In genomic region chr1:153968400-153968799, GRCh38 we compare ENCODE assay signal across 8 cellular contexts. TPM values are rescaled to one million over a fixed set of nuclear protein-coding genes. Genes with fewer than 3 reads are reported as not detected.
DNase-seq lines count a peak whose midpoint lies in the region; ATAC-seq, FAIRE-seq and TF ChIP-seq lines count a peak whose summit lies in the region.

No MANE protein-coding gene starts in this region.

- in situ Hi-C loops in brain microvascular endothelial cell (cut with HindIII; ENCODE audit: low pct_ligation_motif_present, low sequenced_read_pairs) = no loop called here
- in situ Hi-C loops in ACHN (cut with HindIII; ENCODE audit: low pct_ligation_motif_present, low pct_unique_long_range_greater_than_20kb, low sequenced_read_pairs) = no loop called here

- no peak for FAIRE-seq in A549 (lab: Jason Lieb, UNC)

- H3K4me3 ChIP-seq in A549 (peak overlapping the region; percentile 64), brain microvascular endothelial cell (ENCODE audit: low read depth, low read length) (peak overlapping the region; percentile 56), mucosa of stomach (ENCODE audit: low read length) (peak overlapping the region; percentile 66)

- TF ChIP-seq POLR2A in A549 (IDR thresholded peaks at IDR 0.05; ENCODE audit: low read length) = no peak

- no peak for TF ChIP-seq RAD21 in A549 (conservative IDR thresholded peaks at IDR 0.05 in 1 of 2, IDR thresholded peaks at IDR 0.05 in 1 of 2)

- H3K9ac ChIP-seq in mucosa of stomach (ENCODE audit: low read length) = peak overlapping the region; percentile 69

- peak overlapping the region; percentile 90 to 92 for H3K27ac ChIP-seq in A549
- no peak overlapping the region for H3K27ac ChIP-seq in brain microvascular endothelial cell

- H3K36me3 ChIP-seq in brain microvascular endothelial cell (replicated peaks) (peaks cover under 1% of the 10 kb centered on the region), mucosa of stomach (ENCODE audit: control insufficient read depth, insufficient read depth, low read length) (no peaks in the 10 kb centered on the region)

- H3K9me3 ChIP-seq in A549 (no peaks in the 10 kb centered on the region), mucosa of stomach (ENCODE audit: control insufficient read depth, low read length) (no peaks in the 10 kb centered on the region)

- peak overlapping the region; percentile 95; the same call in 1 of the 2 replicates for H3K27ac Mint-ChIP-seq in HFFc6

- H3K27me3 ChIP-seq in brain microvascular endothelial cell (replicated peaks) = no peaks in the 10 kb centered on the region
- H3K27me3 ChIP-seq in mucosa of stomach (ENCODE audit: control insufficient read depth, insufficient read depth, low read length) = no peaks in the 10 kb centered on the region

- H3K4me2 ChIP-seq in A549 = peak overlapping the region; percentile 99

- peaks cover 48% of the 10 kb centered on the region for H3K4me1 Mint-ChIP-seq in HFFc6 (ENCODE audit: low read depth)

- ATAC-seq in A549 (no peak), GM19463 (IDR thresholded peaks at IDR 0.05; ENCODE audit: unreplicated experiment) (no peak)

- H3K27me3 Mint-ChIP-seq in HFFc6 (ENCODE audit: insufficient read depth) = peaks cover 6% of the 10 kb centered on the region; the same call in 1 of the 2 replicates

- POLR2A ChIA-PET in A549 (lab: Yijun Ruan, JAX) = interaction anchor here (1.6 to 4.2 kb wide), 5 partner anchors 9 to 214 kb away, joined by 4 to 78 read pairs (median 16); partner anchors contain the start of genes CRTC2, DENND4B, JTB and RPS27

- 86% methylated on average over 12 of the region's 13 CpGs for WGBS in A549 (ENCODE audit: missing lambda C conversion rate)

- TF ChIP-seq CTCF in A549 (IDR thresholded peaks at IDR 0.05) (no peak), HFFc6 (IDR thresholded peaks at IDR 0.05) (no peak), brain microvascular endothelial cell (IDR thresholded peaks at IDR 0.05; ENCODE audit: low read depth, low read length, missing control alignments) (no peak)

- H3K36me3 Mint-ChIP-seq in HFFc6 (ENCODE audit: low read depth) = no peaks in the 10 kb centered on the region; the same call in 1 of the 2 replicates

- no peaks in the 10 kb centered on the region for H3K9me3 Mint-ChIP-seq in HFFc6

- H3K4me1 ChIP-seq in A549 = peaks cover 17% of the 10 kb centered on the region
- H3K4me1 ChIP-seq in mucosa of stomach (ENCODE audit: control insufficient read depth, insufficient read depth, low read length) = peaks cover 4% of the 10 kb centered on the region

- CTCF ChIA-PET in A549 (lab: Yijun Ruan, JAX) = interaction anchor here (0.7 to 4.7 kb wide), 9 partner anchors 9 to 578 kb away, joined by 3 to 52 read pairs (median 5); partner anchors contain the start of genes CRTC2, DENND4B, JTB and RAB13

- no peak for DNase-seq in A549 (ENCODE audit: low read depth in 1 of 2, low spot score in 1 of 2)
- DNase-seq in HFFc6 = no peak
- no peak for DNase-seq in brain microvascular endothelial cell
- no peak for DNase-seq in GM19240 (ENCODE audit: insufficient read length, low spot score)
- DNase-seq in ACHN = no peak
- no peak for DNase-seq in OCI-M2 (lab: John Stamatoyannopoulos, UW; ENCODE audit: unreplicated experiment)

- peak overlapping the region; percentile 91 for H3K4me3 Mint-ChIP-seq in HFFc6

- TF ChIP-seq EP300 in A549 (IDR thresholded peaks at IDR 0.05) = no peak

TF ChIP-seq in A549, 52 proteins besides CTCF, POLR2A, EP300 and RAD21 (continues in another document):
- TF ChIP-seq, protein P1, sequence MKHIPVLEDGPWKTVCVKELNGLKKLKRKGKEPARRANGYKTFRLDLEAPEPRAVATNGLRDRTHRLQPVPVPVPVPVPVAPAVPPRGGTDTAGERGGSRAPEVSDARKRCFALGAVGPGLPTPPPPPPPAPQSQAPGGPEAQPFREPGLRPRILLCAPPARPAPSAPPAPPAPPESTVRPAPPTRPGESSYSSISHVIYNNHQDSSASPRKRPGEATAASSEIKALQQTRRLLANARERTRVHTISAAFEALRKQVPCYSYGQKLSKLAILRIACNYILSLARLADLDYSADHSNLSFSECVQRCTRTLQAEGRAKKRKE (CRISPR knock-in tag; IDR thresholded peaks at IDR 0.05; ENCODE audit: low read depth) = no peak
- no peak for TF ChIP-seq RNF2 (IDR thresholded peaks at IDR 0.05; ENCODE audit: borderline replicate concordance, low read depth)
- TF ChIP-seq NPAS2 (CRISPR knock-in tag; IDR thresholded peaks at IDR 0.05; ENCODE audit: borderline replicate concordance) = no peak
- no peak for TF ChIP-seq EHMT2 (IDR thresholded peaks at IDR 0.05; ENCODE audit: low read depth)
- no peak for TF ChIP-seq REST (IDR thresholded peaks at IDR 0.05)
- no peak for TF ChIP-seq HOXB5 (CRISPR knock-in tag; IDR thresholded peaks at IDR 0.05)
- no peak for TF ChIP-seq FOXS1 (CRISPR knock-in tag; IDR thresholded peaks at IDR 0.05)
- no peak for TF ChIP-seq PHF8 (IDR thresholded peaks at IDR 0.05; ENCODE audit: borderline replicate concordance, low read depth)
- TF ChIP-seq GATA3 (IDR thresholded peaks at IDR 0.05; ENCODE audit: borderline replicate concordance) = no peak
- no peak for TF ChIP-seq JUN (IDR thresholded peaks at IDR 0.05)
- TF ChIP-seq ZC3H11A (IDR thresholded peaks at IDR 0.05) = no peak
- TF ChIP-seq POLR2AphosphoS2 (conservative IDR thresholded peaks at IDR 0.05; ENCODE audit: low read length) = no peak
- TF ChIP-seq SREBF2 (IDR thresholded peaks at IDR 0.05) = no peak

RNA-seq across cellular contexts. Expression of gene CREB3L4, which starts 0.7 kb away (rescaled TPM):
- polyA plus RNA-seq in A549 (2011; rRNA removed) (14.3 and 18.0 TPM in 2 replicates), A549 (2017; fragmentation: RNase III; extraction: RNeasy Plus Mini Kit Qiagen cat#74134 plus additional on column Dnase treatment) (6.5 to 11.7 TPM (median 10.1 TPM) in 3 replicates)
- polyA plus RNA-seq in A549 (2012; cell fraction: cytosol; rRNA removed) = 13.4 and 15.5 TPM in 2 replicates
- polyA plus RNA-seq in A549 (2012; cell fraction: nucleus; rRNA removed) = 20.4 and 22.4 TPM in 2 replicates
- polyA minus RNA-seq in A549 (2011; rRNA and poly(A)+ RNA removed) = 13.2 and 17.2 TPM in 2 replicates
- 1 to 10 TPM; 3.6 to 4.6 (median 4.1) TPM for total RNA-seq in HFFc6 (2021; fragmentation: NEBNext Ultra II Directional; extraction: Animal tissue kit (Norgen Biotek cat#: 25700))

RNA-seq across cellular contexts. Expression of gene SLC39A1, which starts 5.1 kb away (rescaled TPM):
- polyA plus RNA-seq in A549 (2011; rRNA removed) (80.6 and 90.8 TPM in 2 replicates), A549 (2017; fragmentation: RNase III; extraction: RNeasy Plus Mini Kit Qiagen cat#74134 plus additional on column Dnase treatment) (95.6 to 108 TPM (median 104 TPM) in 3 replicates)
- polyA plus RNA-seq in A549 (2012; cell fraction: cytosol; rRNA removed) = 87.4 and 122 TPM in 2 replicates
- 92.1 and 95.1 TPM in 2 replicates for polyA plus RNA-seq in A549 (2012; cell fraction: nucleus; rRNA removed)
- 58.9 and 67.1 TPM in 2 replicates for polyA minus RNA-seq in A549 (2011; rRNA and poly(A)+ RNA removed)
- 10 to 100 TPM; 88.8 to 95.7 (median 93.0) TPM for total RNA-seq in HFFc6 (2021; fragmentation: NEBNext Ultra II Directional; extraction: Animal tissue kit (Norgen Biotek cat#: 25700))

RNA-seq across cellular contexts. Expression of gene JTB, which starts 9.1 kb away (rescaled TPM):
- polyA plus RNA-seq in A549 (2011; rRNA removed) (162 and 178 TPM in 2 replicates), A549 (2017; fragmentation: RNase III; extraction: RNeasy Plus Mini Kit Qiagen cat#74134 plus additional on column Dnase treatment) (103 to 106 TPM (median 103 TPM) in 3 replicates)
- 170 and 197 TPM in 2 replicates for polyA plus RNA-seq in A549 (2012; cell fraction: cytosol; rRNA removed)
- 101 and 105 TPM in 2 replicates for polyA plus RNA-seq in A549 (2012; cell fraction: nucleus; rRNA removed)
- 49.3 and 50.3 TPM in 2 replicates for polyA minus RNA-seq in A549 (2011; rRNA and poly(A)+ RNA removed)
- total RNA-seq in HFFc6 (2021; fragmentation: NEBNext Ultra II Directional; extraction: Animal tissue kit (Norgen Biotek cat#: 25700)) = 100 to 1,000 TPM in 5 of 6 experiments, 10 to 100 TPM in 1; 99.3 to 128 (median 109) TPM

RNA-seq across cellular contexts. Expression of gene CRTC2, which starts 10.0 kb away (rescaled TPM):
- polyA plus RNA-seq in A549 (2011; rRNA removed) = 19.7 and 23.9 TPM in 2 replicates
- 18.3 and 23.3 TPM in 2 replicates for polyA plus RNA-seq in A549 (2012; cell fraction: cytosol; rRNA removed)
- 48.0 and 61.6 TPM in 2 replicates for polyA plus RNA-seq in A549 (2012; cell fraction: nucleus; rRNA removed)
- 19.1 to 22.3 TPM (median 21.6 TPM) in 3 replicates for polyA plus RNA-seq in A549 (2017; fragmentation: RNase III; extraction: RNeasy Plus Mini Kit Qiagen cat#74134 plus additional on column Dnase treatment)
- polyA minus RNA-seq in A549 (2011; rRNA and poly(A)+ RNA removed) = 55.1 and 61.7 TPM in 2 replicates
- 10 to 100 TPM; 22.3 to 31.3 (median 29.1) TPM for total RNA-seq in HFFc6 (2021; fragmentation: NEBNext Ultra II Directional; extraction: Animal tissue kit (Norgen Biotek cat#: 25700))

RNA-seq across cellular contexts. Expression of gene RAB13, which starts 17.7 kb away (rescaled TPM):
- polyA plus RNA-seq in A549 (2011; rRNA removed) (74.7 and 90.9 TPM in 2 replicates), A549 (2017; fragmentation: RNase III; extraction: RNeasy Plus Mini Kit Qiagen cat#74134 plus additional on column Dnase treatment) (150 to 162 TPM (median 160 TPM) in 3 replicates)
- 64.1 and 67.9 TPM in 2 replicates for polyA plus RNA-seq in A549 (2012; cell fraction: cytosol; rRNA removed)
- 10.6 and 17.0 TPM in 2 replicates for polyA plus RNA-seq in A549 (2012; cell fraction: nucleus; rRNA removed)
- 23.3 and 31.2 TPM in 2 replicates for polyA minus RNA-seq in A549 (2011; rRNA and poly(A)+ RNA removed)
- 100 to 1,000 TPM; 119 to 138 (median 128) TPM for total RNA-seq in HFFc6 (2021; fragmentation: NEBNext Ultra II Directional; extraction: Animal tissue kit (Norgen Biotek cat#: 25700))
